22 cellular contexts compared by ENCODE assay signal in genomic region chr3:61580982-61581654, GRCh38.
"Had no signal": no experiment of that assay in that cellular context is flagged by ENCODE, and none has a peak within 500 bp of the region (broad histone marks: within the 10 kb centered on the region; RNA-seq: fewer than 3 reads in every experiment).

No MANE protein-coding gene starts in this region.

- H3K9me3 ChIP-seq: gastrocnemius medialis, heart right ventricle, right atrium auricular region had no signal

- H3K9me3 Mint-ChIP-seq: type B pancreatic cell had no signal

- H3K4me1 Mint-ChIP-seq: activated CD8-positive, alpha-beta memory T cell treated with anti-CD3 and anti-CD28 coated beads, Interleukin-2, amount 10 ng/mL, durations not matched to agents 7 days and 5 days; T-cell had no signal

- H3K27me3 ChIP-seq: brain microvascular endothelial cell, gastrocnemius medialis, heart right ventricle, right atrium auricular region had no signal

- H3K36me3 ChIP-seq: brain microvascular endothelial cell, gastrocnemius medialis, heart right ventricle, right atrium auricular region had no signal

- H3K4me3 ChIP-seq: gastrocnemius medialis, heart right ventricle, right atrium auricular region, skin epidermis had no signal

- H3K27me3 Mint-ChIP-seq: activated CD8-positive, alpha-beta memory T cell treated with anti-CD3 and anti-CD28 coated beads, Interleukin-2, amount 10 ng/mL, durations not matched to agents 7 days and 5 days; effector memory CD8-positive, alpha-beta T cell; type B pancreatic cell had no signal

- H3K27ac Mint-ChIP-seq: activated CD8-positive, alpha-beta memory T cell treated with anti-CD3 and anti-CD28 coated beads, Interleukin-2, amount 10 ng/mL, durations not matched to agents 7 days and 5 days; effector memory CD8-positive, alpha-beta T cell; T-cell; type B pancreatic cell had no signal

- H3K4me3 Mint-ChIP-seq: activated CD8-positive, alpha-beta memory T cell treated with anti-CD3 and anti-CD28 coated beads, Interleukin-2, amount 10 ng/mL, durations not matched to agents 7 days and 5 days; effector memory CD8-positive, alpha-beta T cell; T-cell; type B pancreatic cell had no signal

- ATAC-seq: activated CD8-positive, alpha-beta memory T cell treated with anti-CD3 and anti-CD28 coated beads, Interleukin-2, amount 10 ng/mL, durations not matched to agents 7 days and 5 days; effector memory CD8-positive, alpha-beta T cell; gastrocnemius medialis; left colon; T-cell had no signal

- H3K27ac ChIP-seq: brain microvascular endothelial cell, epithelial cell of prostate, gastrocnemius medialis, skin epidermis had no signal

- H3K36me3 Mint-ChIP-seq: activated CD8-positive, alpha-beta memory T cell treated with anti-CD3 and anti-CD28 coated beads, Interleukin-2, amount 10 ng/mL, durations not matched to agents 7 days and 5 days; T-cell had no signal

- DNase-seq: activated CD4-positive, alpha-beta T cell treated with anti-CD3 and anti-CD28 coated beads for 1 hour; activated CD4-positive, alpha-beta T cell treated with anti-CD3 and anti-CD28 coated beads, Interleukin-2, amount 50 U/mL, for 4 hours; activated CD8-positive, alpha-beta memory T cell treated with anti-CD3 and anti-CD28 coated beads, Interleukin-2, amount 10 ng/mL, durations not matched to agents 7 days and 5 days; activated naive CD4-positive, alpha-beta T cell treated with anti-CD3 and anti-CD28 coated beads, Interleukin-2, amount 50 U/mL, for 16 hours; activated T-cell treated with anti-CD3 and anti-CD28 coated beads, Interleukin-2, amount 50 U/mL, for 1 hour; brain microvascular endothelial cell; dermis blood vessel endothelial cell; effector memory CD8-positive, alpha-beta T cell; gastrocnemius medialis; heart right ventricle; left colon; posterior cingulate gyrus; stimulated activated CD4-positive, alpha-beta T cell treated with anti-CD3 and anti-CD28 coated beads, Interleukin-4, amount 100 ng/mL, for 4 hours; stimulated activated CD8-positive, alpha-beta memory T cell treated with anti-CD3 and anti-CD28 coated beads, Interleukin-4, amount 100 ng/mL, for 48 hours; stimulated activated naive CD4-positive, alpha-beta T cell treated with Interleukin-2 at 50 U/mL for 16 hours; substantia nigra; T-cell; T-helper 9 cell had no signal
